In the genomic region with DNA sequence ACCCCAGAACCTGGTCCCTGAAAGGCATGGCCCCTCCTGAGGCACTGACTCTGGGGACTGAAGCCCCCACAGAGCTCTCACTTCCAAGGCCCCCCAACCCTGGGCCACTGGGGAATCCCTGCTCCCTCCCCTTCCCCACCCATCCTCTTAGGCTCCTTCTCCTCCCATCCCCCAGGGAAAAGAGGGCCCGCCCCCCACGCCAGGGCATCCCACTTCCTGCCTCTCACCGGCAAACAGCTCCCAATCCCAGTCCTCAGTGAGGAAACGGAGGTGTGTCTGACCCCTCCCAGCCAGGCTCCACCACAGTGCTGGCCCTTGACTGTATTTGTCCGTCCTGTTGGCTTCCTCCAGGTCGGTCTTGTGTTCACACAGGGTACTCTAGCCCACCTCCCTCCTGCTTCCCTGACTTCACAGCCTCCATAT, we compare ENCODE assay signal across 8 cellular contexts. TPM values are rescaled to one million over a fixed set of nuclear protein-coding genes. Genes with fewer than 3 reads are reported as not detected.
DNase-seq lines count a peak whose midpoint lies in the region; ATAC-seq and TF ChIP-seq lines count a peak whose summit lies in the region.

No MANE protein-coding gene starts in this region.

- TF ChIP-seq POLR2A in gastrocnemius medialis (IDR thresholded peaks at IDR 0.05) = peak in 1 of 2 donors; percentile 23

- peaks cover 20% of the 10 kb centered on the region for H3K4me1 Mint-ChIP-seq in activated CD4-positive, alpha-beta memory T cell treated with anti-CD3 and anti-CD28 coated beads, Interleukin-2, amount 10 ng/mL, durations not matched to agents 7 days and 5 days

- H3K79me2 ChIP-seq in PC-9 (ENCODE audit: low read depth) = no peaks in the 10 kb centered on the region

- no peaks in the 10 kb centered on the region for H3K36me3 Mint-ChIP-seq in activated CD4-positive, alpha-beta memory T cell treated with anti-CD3 and anti-CD28 coated beads, Interleukin-2, amount 10 ng/mL, durations not matched to agents 7 days and 5 days (ENCODE audit: low read depth)

- no TSS peak for BruUV-seq in PC-9 (replicated peaks; lab: Mats Ljungman, UMichigan)

- peak in 1 of 2 donors; percentile 33 for ATAC-seq in gastrocnemius medialis
- ATAC-seq in HG03469 (IDR thresholded peaks at IDR 0.05; ENCODE audit: unreplicated experiment) = no peak

- no peaks in the 10 kb centered on the region for H3K9me3 ChIP-seq in HAP-1
- no peaks in the 10 kb centered on the region for H3K9me3 ChIP-seq in PC-9 (ENCODE audit: insufficient read depth, low read depth)
- no peaks in the 10 kb centered on the region for H3K9me3 ChIP-seq in gastrocnemius medialis

- H3K4me3 Mint-ChIP-seq in activated CD4-positive, alpha-beta memory T cell treated with anti-CD3 and anti-CD28 coated beads, Interleukin-2, amount 10 ng/mL, durations not matched to agents 7 days and 5 days = no peak overlapping the region

- in situ Hi-C loops in HAP-1 (cut with MboI; ENCODE audit: low sequenced_read_pairs) = no loop called here
- in situ Hi-C loops in gastrocnemius medialis (cut with MboI; ENCODE audit: low sequenced_read_pairs in 4 of 4) = loop anchor here in 2 of 4 donors (5.0 kb wide), 1 partner anchor 61 kb away; no protein-coding TSS in a partner anchor

- DNase-seq in HAP-1 (ENCODE audit: low spot score in 2 of 2) = peak; percentile 80 to 94
- peak; percentile 74 to 94 for DNase-seq in PC-9
- peak; percentile 41 for DNase-seq in foreskin melanocyte
- peak in 1 of 2 donors; percentile 34 for DNase-seq in gastrocnemius medialis
- DNase-seq in NCI-H446 (lab: John Stamatoyannopoulos, UW) = no peak
- DNase-seq in activated CD4-positive, alpha-beta memory T cell treated with anti-CD3 and anti-CD28 coated beads, Interleukin-2, amount 10 ng/mL, durations not matched to agents 7 days and 5 days = no peak
- DNase-seq in NOMO-1 treated with dmso at 0.1 percent for 144 hours (lab: John Stamatoyannopoulos, UW; ENCODE audit: unreplicated experiment) = no peak

- no peaks in the 10 kb centered on the region for H4K20me1 ChIP-seq in PC-9 (ENCODE audit: insufficient read depth)

- H3K36me3 ChIP-seq in HAP-1 (replicated peaks) (no peaks in the 10 kb centered on the region), PC-9 (ENCODE audit: low read depth) (no peaks in the 10 kb centered on the region), gastrocnemius medialis (no peaks in the 10 kb centered on the region)

- no peaks in the 10 kb centered on the region for H3K9me3 Mint-ChIP-seq in activated CD4-positive, alpha-beta memory T cell treated with anti-CD3 and anti-CD28 coated beads, Interleukin-2, amount 10 ng/mL, durations not matched to agents 7 days and 5 days

- CTCF ChIA-PET in PC-9 (lab: Charles Lee) = interaction anchor here (0.6 to 1.8 kb wide), 8 partner anchors 14 to 1493 kb away, joined by 3 to 15 read pairs (median 4); no protein-coding TSS in a partner anchor
- CTCF ChIA-PET in activated CD4-positive, alpha-beta memory T cell treated with anti-CD3 and anti-CD28 coated beads, Interleukin-2, amount 10 ng/mL, durations not matched to agents 7 days and 5 days (lab: Charles Lee) = interaction anchor here (0.9 to 9.8 kb wide), 10 partner anchors 12 to 87 kb away, joined by 3 to 259 read pairs (median 25); partner anchors contain the start of gene PTMA

- POLR2A ChIA-PET in PC-9 (lab: Charles Lee; ENCODE audit: unreplicated experiment) = interaction anchor here (0.6 to 1.7 kb wide), 17 partner anchors 14 to 877 kb away, joined by 3 to 22 read pairs (median 6); partner anchors contain the start of genes EIF4E2, NCL, PTMA and TIGD1
- POLR2A ChIA-PET in activated CD4-positive, alpha-beta memory T cell treated with anti-CD3 and anti-CD28 coated beads, Interleukin-2, amount 10 ng/mL, durations not matched to agents 7 days and 5 days (lab: Charles Lee) = interaction anchor here (5.0 to 15.2 kb wide), 3 partner anchors 34 to 60 kb away, joined by 63 to 141 read pairs (median 92); partner anchors contain the start of gene PTMA

- no peaks in the 10 kb centered on the region for H3K27me3 Mint-ChIP-seq in activated CD4-positive, alpha-beta memory T cell treated with anti-CD3 and anti-CD28 coated beads, Interleukin-2, amount 10 ng/mL, durations not matched to agents 7 days and 5 days

- peak overlapping the region; percentile 52 for H3K27ac ChIP-seq in PC-9
- peak overlapping the region; percentile 79 to 83 (median 81) for H3K27ac ChIP-seq in gastrocnemius medialis

- H3F3A ChIP-seq in PC-9 (ENCODE audit: insufficient read depth, low read depth) = peaks cover 45% of the 10 kb centered on the region; the same call in 1 of the 2 replicates

- no peak for TF ChIP-seq CTCF in PC-9 (conservative IDR thresholded peaks at IDR 0.05)
- TF ChIP-seq CTCF in gastrocnemius medialis (IDR thresholded peaks at IDR 0.05 in 4 of 5, conservative IDR thresholded peaks at IDR 0.05 in 1 of 5) = no peak

- H3K27me3 ChIP-seq in HAP-1 (ENCODE audit: low read depth) = no peaks in the 10 kb centered on the region
- no peaks in the 10 kb centered on the region for H3K27me3 ChIP-seq in PC-9 (ENCODE audit: insufficient read depth, low read depth)
- H3K27me3 ChIP-seq in gastrocnemius medialis = no peaks in the 10 kb centered on the region

- H3K4me3 ChIP-seq in HAP-1 (peak overlapping the region; percentile 12), PC-9 (peak overlapping the region; percentile 62), gastrocnemius medialis (peak overlapping the region in 3 of 4 donors; percentile 11 to 23 (median 19))

- intact Hi-C loops in PC-9 (cut with micrococcal nuclease; ENCODE audit: unreplicated experiment) (loop anchor here (1.0 to 2.0 kb wide), 2 partner anchors 11 to 31 kb away; no protein-coding TSS in a partner anchor), gastrocnemius medialis (cut with DNase I; ENCODE audit: low total_unique reads) (no loop called here)

- H2AFZ ChIP-seq in PC-9 = peak overlapping the region; percentile 86

- H3K9me2 ChIP-seq in PC-9 (ENCODE audit: insufficient read depth) = no peaks in the 10 kb centered on the region

- H3K4me2 ChIP-seq in PC-9 = peak overlapping the region; percentile 70

- H3K4me1 ChIP-seq in HAP-1 (peaks cover 35% of the 10 kb centered on the region), PC-9 (replicated peaks; ENCODE audit: insufficient read depth) (peaks cover 47% of the 10 kb centered on the region), gastrocnemius medialis (peaks cover 24 to 28% of the 10 kb centered on the region in 2 donors)

- H3K27ac Mint-ChIP-seq in activated CD4-positive, alpha-beta memory T cell treated with anti-CD3 and anti-CD28 coated beads, Interleukin-2, amount 10 ng/mL, durations not matched to agents 7 days and 5 days = no peak overlapping the region

RNA-seq across cellular contexts. Expression of gene PTMA, which starts 35.0 kb away (rescaled TPM):
- total RNA-seq in PC-9 (2021) (1,200 and 1,260 TPM in 2 replicates), gastrocnemius medialis (100 to 1,000 TPM; 121 to 177 (median 174) TPM)
- total RNA-seq in activated CD4-positive, alpha-beta memory T cell treated with anti-CD3 and anti-CD28 coated beads, Interleukin-2, amount 10 ng/mL, durations not matched to agents 7 days and 5 days = 1,000 to 10,000 TPM; 1,300 to 1,326 TPM

Comparison
In these comparisons a context has a peak if more than half of its experiments do, and no peak if none do; other contexts are left out.
1. DNase-seq: peak in HAP-1 (2 of 2), PC-9 (2 of 2) and foreskin melanocyte (single experiment); none in NCI-H446 (0 of 2), activated CD4-positive, alpha-beta memory T cell treated with anti-CD3 and anti-CD28 coated beads, Interleukin-2, amount 10 ng/mL, durations not matched to agents 7 days and 5 days (single experiment) and NOMO-1 treated with dmso at 0.1 percent for 144 hours (single experiment).
2. H3K4me3 ChIP-seq: peak in every context shown above with its lines; median percentile 62 in PC-9; 19 in gastrocnemius medialis; 12 in HAP-1.